Comparison of ENCODE assay signal across 28 cellular contexts in the genomic region with DNA sequence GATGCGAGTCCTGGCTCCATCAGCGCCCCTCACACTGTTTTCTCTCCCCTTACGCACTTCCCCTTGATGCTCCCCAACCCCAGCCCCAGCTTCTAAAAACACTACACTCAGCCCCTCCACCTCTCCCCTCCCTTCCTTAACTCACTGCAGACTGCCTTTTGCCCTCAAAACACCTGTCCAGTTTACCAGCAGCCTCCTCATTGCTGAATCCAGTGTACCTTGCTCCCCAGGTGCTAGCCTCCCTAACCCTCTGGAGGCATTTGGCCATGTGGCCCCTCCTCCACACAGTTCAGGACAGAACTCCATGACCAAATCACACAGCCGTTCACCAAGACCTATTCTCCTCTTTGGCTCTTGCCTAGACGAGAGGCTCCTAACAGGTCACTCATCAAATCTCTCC. TPM values are rescaled to one million over a fixed set of nuclear protein-coding genes. Genes with fewer than 3 reads are reported as not detected.
"Had no signal": no experiment of that assay in that cellular context is flagged by ENCODE, and none has a peak within 500 bp of the region (broad histone marks: within the 10 kb centered on the region; RNA-seq: fewer than 3 reads in every experiment).

No MANE protein-coding gene starts in this region.

- H3K9me3 ChIP-seq: Peyer's patch, SJCRH30, SK-N-SH had no signal

- H3K27ac ChIP-seq: brain microvascular endothelial cell, cardiac muscle cell, KMS-11, Peyer's patch, RWPE1, SJCRH30, VCaP had no signal

- H3K36me3 Mint-ChIP-seq: activated CD4-positive, alpha-beta memory T cell treated with anti-CD3 and anti-CD28 coated beads for 36 hours; activated naive CD4-positive, alpha-beta T cell treated with anti-CD3 and anti-CD28 coated beads, Interleukin-2, amount 50 U/mL, for 72 hours had no signal

- H3K4me3 ChIP-seq: cardiac muscle cell, Peyer's patch, SJCRH30 had no signal

- H3K36me3 ChIP-seq: cardiac muscle cell, SJCRH30 had no signal

- H3K27ac Mint-ChIP-seq: activated CD4-positive, alpha-beta memory T cell treated with anti-CD3 and anti-CD28 coated beads for 36 hours; activated CD4-positive, alpha-beta T cell treated with anti-CD3 and anti-CD28 coated beads, Interleukin-2, amount 10 ng/mL, durations not matched to agents 7 days and 5 days; activated naive CD4-positive, alpha-beta T cell treated with anti-CD3 and anti-CD28 coated beads, Interleukin-2, amount 50 U/mL, for 72 hours; activated naive CD8-positive, alpha-beta T cell treated with anti-CD3 and anti-CD28 coated beads, Interleukin-2, amount 50 U/mL, for 24 hours had no signal

- H3K27me3 ChIP-seq: brain microvascular endothelial cell, Peyer's patch, SJCRH30 had no signal

- H3K9ac ChIP-seq: KMS-11, SK-N-SH had no signal

- ATAC-seq: activated naive CD4-positive, alpha-beta T cell treated with anti-CD3 and anti-CD28 coated beads, Interleukin-2, amount 50 U/mL, for 72 hours; activated naive CD8-positive, alpha-beta T cell treated with anti-CD3 and anti-CD28 coated beads, Interleukin-2, amount 50 U/mL, for 24 hours; activated T-cell treated with anti-CD3 and anti-CD28 coated beads, Interleukin-2, amount 50 U/mL, for 4 hours had no signal

- DNase-seq: activated CD4-positive, alpha-beta memory T cell treated with anti-CD3 and anti-CD28 coated beads for 36 hours; activated CD4-positive, alpha-beta T cell treated with anti-CD3 and anti-CD28 coated beads, Interleukin-2, amount 10 ng/mL, durations not matched to agents 7 days and 5 days; activated CD4-positive, CD25-positive, alpha-beta regulatory T cell; activated CD8-positive, alpha-beta memory T cell treated with anti-CD3 and anti-CD28 coated beads for 24 hours; activated effector memory CD4-positive, alpha-beta T cell treated with anti-CD3 and anti-CD28 coated beads, Interleukin-2, amount 50 U/mL, for 16 hours; activated naive CD4-positive, alpha-beta T cell treated with Interleukin-2 at 50 U/mL for 16 hours; activated naive CD8-positive, alpha-beta T cell treated with anti-CD3 and anti-CD28 coated beads, Interleukin-2, amount 50 U/mL, for 24 hours; activated T-cell treated with anti-CD3 and anti-CD28 coated beads, Interleukin-2, amount 50 U/mL, for 4 hours; amygdala; brain microvascular endothelial cell; cerebellar nuclear complex; MM.1S; NCI-H1105 treated with DMSO at 0.1 percent for 48 hours; NCI-H1436 treated with DMSO at 0.1 percent for 48 hours; NCI-H187; NCI-H2081; NCI-H510A treated with DMSO at 0.1 percent for 48 hours; NCI-H69; NK-92 treated with Interleukin-12 subunit alpha and Interleukin-12 subunit beta, amount 100 ng/mL, for 24 hours; Peyer's patch; Right ventricle myocardium superior; SJCRH30; SK-N-SH had no signal

- H3K9me3 Mint-ChIP-seq: activated CD4-positive, alpha-beta memory T cell treated with anti-CD3 and anti-CD28 coated beads for 36 hours; activated CD4-positive, alpha-beta T cell treated with anti-CD3 and anti-CD28 coated beads, Interleukin-2, amount 10 ng/mL, durations not matched to agents 7 days and 5 days; activated naive CD4-positive, alpha-beta T cell treated with anti-CD3 and anti-CD28 coated beads, Interleukin-2, amount 50 U/mL, for 72 hours; activated naive CD8-positive, alpha-beta T cell treated with anti-CD3 and anti-CD28 coated beads, Interleukin-2, amount 50 U/mL, for 24 hours; activated T-cell treated with anti-CD3 and anti-CD28 coated beads, Interleukin-2, amount 50 U/mL, for 4 hours had no signal

- H3K4me3 Mint-ChIP-seq: activated CD4-positive, alpha-beta memory T cell treated with anti-CD3 and anti-CD28 coated beads for 36 hours; activated CD4-positive, alpha-beta T cell treated with anti-CD3 and anti-CD28 coated beads, Interleukin-2, amount 10 ng/mL, durations not matched to agents 7 days and 5 days; activated naive CD8-positive, alpha-beta T cell treated with anti-CD3 and anti-CD28 coated beads, Interleukin-2, amount 50 U/mL, for 24 hours had no signal

- H3K4me2 ChIP-seq: KMS-11, SK-N-SH had no signal

RNA-seq across cellular contexts. Expression of a gene that starts 2.8 kb away (rescaled TPM):
- total RNA-seq: activated CD4-positive, alpha-beta T cell treated with anti-CD3 and anti-CD28 coated beads, Interleukin-2, amount 10 ng/mL, durations not matched to agents 7 days and 5 days; activated naive CD4-positive, alpha-beta T cell treated with anti-CD3 and anti-CD28 coated beads, Interleukin-2, amount 50 U/mL, for 72 hours; activated T-cell treated with anti-CD3 and anti-CD28 coated beads, Interleukin-2, amount 50 U/mL, for 4 hours; cardiac muscle cell; Peyer's patch; Right ventricle myocardium superior; SJCRH30 had no signal
- polyA plus RNA-seq: SK-N-SH had no signal
